13 cellular contexts compared by ENCODE assay signal in genomic region chr3:185912929-185913901, GRCh38. TPM values are rescaled to one million over a fixed set of nuclear protein-coding genes. Genes with fewer than 3 reads are reported as not detected.
DNase-seq lines count a peak whose midpoint lies in the region; ATAC-seq and TF ChIP-seq lines count a peak whose summit lies in the region.
"Had no signal": no experiment of that assay in that cellular context is flagged by ENCODE, and none has a peak within 500 bp of the region (broad histone marks: within the 10 kb centered on the region; RNA-seq: fewer than 3 reads in every experiment).

No MANE protein-coding gene starts in this region.

- CTCF ChIA-PET in T-cell (lab: Charles Lee): interaction anchor here (0.6 to 2.1 kb wide), 6 partner anchors 12 to 132 kb away, joined by 3 to 8 read pairs (median 3); no protein-coding TSS in a partner anchor

- DNase-seq in NCI-H2107 treated with DMSO at 0.1 percent for 48 hours (lab: John Stamatoyannopoulos, UW; ENCODE audit: unreplicated experiment) (peak; percentile 49), NCI-H2107 (lab: John Stamatoyannopoulos, UW) (no peak), T-cell (no peak), mesothelial cell of epicardium (ENCODE audit: low spot score in 2 of 2, unreplicated experiment in 2 of 2) (no peak), GF-D8 (lab: John Stamatoyannopoulos, UW) (no peak), NCI-H524 treated with DMSO at 0.1 percent for 48 hours (lab: John Stamatoyannopoulos, UW) (no peak)
- DNase-seq: activated CD8-positive, alpha-beta memory T cell treated with anti-CD3 and anti-CD28 coated beads for 24 hours; anterior cingulate cortex; gastrocnemius medialis; H7; NCI-H526 had no signal

- TF ChIP-seq CTCF in mesothelial cell of epicardium (IDR thresholded peaks at IDR 0.05; ENCODE audit: unreplicated experiment): no peak

- ATAC-seq in T-cell (replicated peaks in 1 of 4) (peak; percentile 14 to 29 (median 20)), GM18861 (IDR thresholded peaks at IDR 0.05; ENCODE audit: unreplicated experiment) (no peak)
- ATAC-seq: gastrocnemius medialis had no signal

- H3K27ac Mint-ChIP-seq in T-cell (no peak overlapping the region), mesothelial cell of epicardium (peak overlapping the region; percentile 36)

- POLR2A ChIA-PET in T-cell (lab: Charles Lee): interaction anchor here (0.6 to 3.5 kb wide), 15 partner anchors 9 to 927 kb away, joined by 3 to 20 read pairs (median 4); partner anchors contain the start of gene TRA2B (in 1 of the 2)

- H3K9me3 Mint-ChIP-seq in T-cell: no peaks in the 10 kb centered on the region
- no peaks in the 10 kb centered on the region for H3K9me3 Mint-ChIP-seq in mesothelial cell of epicardium

- H3K4me1 Mint-ChIP-seq in T-cell: peaks cover 6 to 30% (median 8%) of the 10 kb centered on the region in 3 donors
- no peaks in the 10 kb centered on the region for H3K4me1 Mint-ChIP-seq in mesothelial cell of epicardium

- H3K27me3 Mint-ChIP-seq in T-cell: no peaks in the 10 kb centered on the region
- no peaks in the 10 kb centered on the region for H3K27me3 Mint-ChIP-seq in mesothelial cell of epicardium (ENCODE audit: low read depth)

- peak; percentile 41 for TF ChIP-seq POLR2A in GM18951 (IDR thresholded peaks at IDR 0.05; ENCODE audit: extremely low read depth, insufficient read depth, insufficient read length)

- H3K4me3 Mint-ChIP-seq in T-cell: peak overlapping the region in 1 of 3 donors; percentile 32
- no peak overlapping the region for H3K4me3 Mint-ChIP-seq in mesothelial cell of epicardium

- in situ Hi-C loops in GM18951 (cut with MboI; ENCODE audit: low sequenced_read_pairs, unreplicated experiment): no loop called here

- H3K36me3 Mint-ChIP-seq in T-cell: peaks cover 32% of the 10 kb centered on the region
- H3K36me3 Mint-ChIP-seq in mesothelial cell of epicardium: peaks cover 25% of the 10 kb centered on the region

RNA-seq across cellular contexts. Expression of gene TRA2B, which starts 24.6 kb away (rescaled TPM):
- total RNA-seq in T-cell (100 to 1,000 TPM; 166 to 583 (median 175) TPM), mesothelial cell of epicardium (217 to 228 TPM (median 222 TPM) in 3 replicates)
